In genomic region chr12:56636118-56636674, GRCh38 we compare ENCODE assay signal across 8 cellular contexts. TPM values are rescaled to one million over a fixed set of nuclear protein-coding genes. Genes with fewer than 3 reads are reported as not detected.
DNase-seq lines count a peak whose midpoint lies in the region; ATAC-seq and TF ChIP-seq lines count a peak whose summit lies in the region.

No MANE protein-coding gene starts in this region.

- TF ChIP-seq CTCF in MCF 10A (IDR thresholded peaks at IDR 0.05; ENCODE audit: unreplicated experiment) = no peak

- ATAC-seq in HG02981 (IDR thresholded peaks at IDR 0.05; ENCODE audit: unreplicated experiment) = peak; percentile 35

- intact Hi-C loops in MCF 10A (cut with micrococcal nuclease) = loop anchor here (1.0 to 5.0 kb wide), 4 partner anchors 42 to 351 kb away; partner anchors contain the start of gene NACA

- H3K4me1 Mint-ChIP-seq in MCF 10A (ENCODE audit: insufficient read depth, unreplicated experiment) = peaks cover 48% of the 10 kb centered on the region

- DNase-seq in NCI-H2081 (lab: John Stamatoyannopoulos, UW) (peak; percentile 78 to 85), NCI-H2081 treated with DMSO at 0.1 percent for 48 hours (lab: John Stamatoyannopoulos, UW) (no peak), NCI-H2029 treated with DMSO at 0.1 percent for 48 hours (lab: John Stamatoyannopoulos, UW) (peak; percentile 79), UCSD-AML1 (lab: John Stamatoyannopoulos, UW; ENCODE audit: unreplicated experiment) (peak; percentile 82), MCF 10A (ENCODE audit: unreplicated experiment) (peak; percentile 90), iPS-NIHi11 (ENCODE audit: low spot score) (peak; percentile 68), smooth muscle cell of the brain vasculature (ENCODE audit: low read depth, low spot score) (peak; percentile 57)

- CTCF ChIA-PET in MCF 10A (lab: Yijun Ruan, JAX) = interaction anchor here (0.8 to 3.0 kb wide), 44 partner anchors 10 to 516 kb away, joined by 3 to 45 read pairs (median 5); partner anchors contain the start of genes ATP5F1B, PTGES3 and RBMS2

- H3K4me3 Mint-ChIP-seq in MCF 10A (ENCODE audit: unreplicated experiment) = peak overlapping the region; percentile 95

- H3K27ac Mint-ChIP-seq in MCF 10A (ENCODE audit: low read depth, unreplicated experiment) = peak overlapping the region; percentile 87

- peaks cover 46% of the 10 kb centered on the region for H3K36me3 Mint-ChIP-seq in MCF 10A (ENCODE audit: insufficient read depth, unreplicated experiment)

- POLR2A ChIA-PET in MCF 10A (lab: Yijun Ruan, JAX) = interaction anchor here (0.6 to 9.3 kb wide), 42 partner anchors 7 to 519 kb away, joined by 3 to 181 read pairs (median 4); partner anchors contain the start of genes ATP5F1B, CNPY2, ESYT1 and MYL6

- BruUV-seq in MCF 10A (replicated peaks; lab: Mats Ljungman, UMichigan) = no TSS peak

- H3K9me3 Mint-ChIP-seq in MCF 10A (ENCODE audit: unreplicated experiment) = no peaks in the 10 kb centered on the region

- H3K27me3 Mint-ChIP-seq in MCF 10A (ENCODE audit: insufficient read depth, unreplicated experiment) = no peaks in the 10 kb centered on the region

RNA-seq across cellular contexts. Expression of gene BAZ2A, which starts 6.1 kb away (rescaled TPM):
- 87.3 and 101 TPM in 2 replicates for total RNA-seq in MCF 10A (2022)

RNA-seq across cellular contexts. Expression of gene ATP5F1B, which starts 9.6 kb away (rescaled TPM):
- total RNA-seq in MCF 10A (2022) = 719 and 909 TPM in 2 replicates

RNA-seq across cellular contexts. Expression of gene PTGES3, which starts 51.9 kb away (rescaled TPM):
- 212 and 228 TPM in 2 replicates for total RNA-seq in MCF 10A (2022)
